22 cellular contexts compared by ENCODE assay signal in genomic region chr7:155355176-155355575, GRCh38.
"Had no signal": no experiment of that assay in that cellular context is flagged by ENCODE, and none has a peak within 500 bp of the region (broad histone marks: within the 10 kb centered on the region; RNA-seq: fewer than 3 reads in every experiment).

No MANE protein-coding gene starts in this region.

- H3K27ac ChIP-seq: dorsolateral prefrontal cortex, heart right ventricle, left ventricle myocardium inferior, parathyroid adenoma, psoas muscle, right lobe of liver, testis, tibial nerve had no signal

- FAIRE-seq: endometrium, frontal cortex, islet of Langerhans had no signal

- H3K4me3 ChIP-seq: dorsolateral prefrontal cortex, heart right ventricle, left ventricle myocardium inferior, psoas muscle, right lobe of liver, testis, tibial nerve had no signal

- DNase-seq: cortex of kidney; effector CD8-positive, alpha-beta T cell; heart right ventricle; hypothalamus; left ventricle myocardium inferior; mesendoderm; naive B cell; retina; stimulated activated CD4-positive, alpha-beta T cell treated with anti-CD3 and anti-CD28 coated beads, Interleukin-2, amount 100 ng/mL, for 24 hours; stimulated activated CD4-positive, alpha-beta T cell treated with anti-CD3 and anti-CD28 coated beads, Interleukin-4, amount 100 ng/mL, for 4 hours; stimulated activated naive B cell treated with anti-CD40 and anti-IgM and Interleukin-4, amounts not matched to agents 10 μg/mL and 1 μg/mL and 100 μg/mL, for 72 hours; stimulated activated naive CD8-positive, alpha-beta T cell treated with anti-CD3 and anti-CD28 coated beads, Interleukin-15, amount 100 ng/mL, for 72 hours; testis had no signal

- H3K4me1 ChIP-seq: left ventricle myocardium inferior, parathyroid adenoma, psoas muscle, right lobe of liver, tibial nerve had no signal

- ATAC-seq: esophagus mucosa; heart right ventricle; psoas muscle; right lobe of liver; stimulated activated naive B cell treated with anti-CD40 and anti-IgM and Interleukin-4, amounts not matched to agents 10 μg/mL and 1 μg/mL and 100 μg/mL, for 72 hours; stimulated activated naive CD8-positive, alpha-beta T cell treated with anti-CD3 and anti-CD28 coated beads, Interleukin-15, amount 100 ng/mL, for 72 hours had no signal

- H3K36me3 ChIP-seq: heart right ventricle, left ventricle myocardium inferior, right lobe of liver, tibial nerve had no signal

- H3K9me3 ChIP-seq: heart right ventricle, left ventricle myocardium inferior, psoas muscle, right lobe of liver, testis, tibial nerve had no signal

- H3K9ac ChIP-seq: parathyroid adenoma had no signal
